Comparison of ENCODE assay signal across 14 cellular contexts in the genomic region with DNA sequence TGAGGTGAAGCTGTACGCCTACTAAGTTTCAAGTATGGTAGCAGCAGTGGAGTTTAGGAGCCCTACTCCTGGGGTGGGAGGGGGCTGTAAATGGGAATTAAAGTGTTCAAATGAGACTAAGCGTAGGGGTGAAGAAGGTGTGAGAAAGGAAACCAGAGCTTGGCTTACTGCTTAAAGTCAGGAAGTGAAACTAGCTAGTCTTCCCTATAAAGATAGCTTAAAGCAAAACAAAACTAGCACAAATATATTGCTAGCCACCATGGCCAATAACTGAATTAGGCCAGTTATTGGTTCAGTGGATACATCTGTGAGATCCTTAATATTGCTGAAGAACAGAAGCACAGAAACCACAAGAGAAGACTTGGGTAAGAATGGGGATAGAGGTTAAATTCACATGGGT.
DNase-seq lines count a peak whose midpoint lies in the region; ATAC-seq and TF ChIP-seq lines count a peak whose summit lies in the region.
"Had no signal": no experiment of that assay in that cellular context is flagged by ENCODE, and none has a peak within 500 bp of the region (broad histone marks: within the 10 kb centered on the region; RNA-seq: fewer than 3 reads in every experiment).

No MANE protein-coding gene starts in this region.

- H3K9ac ChIP-seq in OCI-LY3 (ENCODE audit: low read length): no peak overlapping the region
- H3K9ac ChIP-seq: GM23248 had no signal

- H3K4me3 ChIP-seq in OCI-LY3 (ENCODE audit: low read length) (no peak overlapping the region), brain microvascular endothelial cell (ENCODE audit: low read depth, low read length) (no peak overlapping the region)
- H3K4me3 ChIP-seq: adrenal gland, GM23248, upper lobe of left lung had no signal

- H3K36me3 ChIP-seq in OCI-LY3 (replicated peaks; ENCODE audit: low read depth, low read length): no peaks in the 10 kb centered on the region
- no peaks in the 10 kb centered on the region for H3K36me3 ChIP-seq in brain microvascular endothelial cell (replicated peaks)
- H3K36me3 ChIP-seq: adrenal gland, neutrophil, upper lobe of left lung had no signal

- H4K20me1 ChIP-seq in OCI-LY3 (ENCODE audit: insufficient read depth, low read length): no peaks in the 10 kb centered on the region

- H3K27me3 ChIP-seq in OCI-LY3 (ENCODE audit: low read depth, low read length): no peaks in the 10 kb centered on the region
- H3K27me3 ChIP-seq in brain microvascular endothelial cell (replicated peaks): no peaks in the 10 kb centered on the region
- H3K27me3 ChIP-seq: adrenal gland, neutrophil, upper lobe of left lung had no signal

- H2AFZ ChIP-seq in OCI-LY3 (ENCODE audit: low read depth, low read length): no peak overlapping the region
- H2AFZ ChIP-seq: GM23248 had no signal

- peak overlapping the region; percentile 21 for H3K4me2 ChIP-seq in OCI-LY3 (ENCODE audit: low read length)

- no peak for DNase-seq in NCI-H2081 (lab: John Stamatoyannopoulos, UW)
- no peak for DNase-seq in brain microvascular endothelial cell
- DNase-seq in SHP77 treated with DMSO at 0.1 percent for 48 hours (lab: John Stamatoyannopoulos, UW): no peak
- no peak for DNase-seq in caudate nucleus (lab: John Stamatoyannopoulos, UW)
- DNase-seq: activated CD4-positive, alpha-beta T cell treated with anti-CD3 and anti-CD28 coated beads, Interleukin-2, amount 10 ng/mL, durations not matched to agents 7 days and 5 days; adrenal gland; CD8-positive, alpha-beta memory T cell; GM23248; upper lobe of left lung had no signal

- in situ Hi-C loops in brain microvascular endothelial cell (cut with HindIII; ENCODE audit: low pct_ligation_motif_present, low sequenced_read_pairs): no loop called here

- TF ChIP-seq CTCF in OCI-LY3 (IDR thresholded peaks at IDR 0.05; ENCODE audit: low read depth, low read length) (no peak), brain microvascular endothelial cell (IDR thresholded peaks at IDR 0.05; ENCODE audit: low read depth, low read length, missing control alignments) (no peak)

- H3K4me1 ChIP-seq in OCI-LY3 (ENCODE audit: low read length): peaks cover 23% of the 10 kb centered on the region
- H3K4me1 ChIP-seq: adrenal gland, upper lobe of left lung had no signal

- no peaks in the 10 kb centered on the region for H3K9me3 ChIP-seq in OCI-LY3 (ENCODE audit: insufficient read depth, low read length)
- H3K9me3 ChIP-seq: adrenal gland, neutrophil, upper lobe of left lung had no signal

- H3K27ac ChIP-seq in OCI-LY3 (ENCODE audit: low read length) (no peak overlapping the region), brain microvascular endothelial cell (no peak overlapping the region), caudate nucleus (ENCODE audit: low read depth, low read length) (no peak overlapping the region)
- H3K27ac ChIP-seq: adrenal gland, GM23248, neutrophil, upper lobe of left lung had no signal

- ATAC-seq in GM18508 (IDR thresholded peaks at IDR 0.05; ENCODE audit: insufficient read depth, unreplicated experiment) (peak; percentile 94), GM21423 (IDR thresholded peaks at IDR 0.05; ENCODE audit: unreplicated experiment) (peak; percentile 95), HG03095 (IDR thresholded peaks at IDR 0.05; ENCODE audit: unreplicated experiment) (peak; percentile 94)

- H3K79me2 ChIP-seq in OCI-LY3 (ENCODE audit: low read length): no peaks in the 10 kb centered on the region
